11 cellular contexts compared by ENCODE assay signal in the genomic region with DNA sequence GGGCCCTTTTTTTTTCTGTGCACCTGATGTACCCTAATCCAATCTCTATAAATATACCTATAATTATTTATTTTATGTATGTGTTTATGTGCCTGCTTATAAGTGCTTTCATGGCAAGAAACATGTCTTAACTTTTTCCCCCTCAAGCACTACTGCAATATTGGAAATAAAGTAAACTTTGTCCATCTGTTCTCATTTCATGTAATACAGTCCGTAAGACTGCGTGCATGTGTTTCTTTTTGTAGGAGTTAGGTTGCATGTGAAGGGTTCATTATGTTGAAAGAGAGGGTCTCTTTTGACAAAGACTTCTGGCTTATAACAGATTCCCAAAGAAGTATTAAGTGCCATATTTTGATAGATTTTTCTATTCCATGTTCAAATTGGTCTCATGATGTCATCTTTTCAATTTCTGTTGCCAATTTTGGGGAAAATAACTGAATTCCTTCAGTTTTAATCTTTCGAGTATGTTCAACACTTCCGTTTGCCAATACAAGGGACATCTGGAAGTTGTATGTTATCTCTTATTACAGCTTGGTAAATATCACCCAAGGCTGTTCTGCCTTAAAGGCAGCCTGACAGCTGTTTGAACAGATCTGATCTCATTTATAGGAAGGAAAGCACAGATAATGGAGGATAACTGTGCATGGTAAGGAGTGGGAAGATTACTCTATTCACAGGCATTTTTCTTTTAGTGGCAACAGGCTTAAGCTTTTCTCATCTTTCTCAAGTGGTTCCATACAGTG.
"Had no signal": no experiment of that assay in that cellular context is flagged by ENCODE, and none has a peak within 500 bp of the region (broad histone marks: within the 10 kb centered on the region; RNA-seq: fewer than 3 reads in every experiment).

No MANE protein-coding gene starts in this region.

- DNase-seq: activated CD4-positive, alpha-beta memory T cell treated with anti-CD3 and anti-CD28 coated beads for 36 hours; activated naive CD4-positive, alpha-beta T cell; activated T-cell treated with anti-CD3 and anti-CD28 coated beads, Interleukin-2, amount 50 U/mL, for 48 hours; central memory CD4-positive, alpha-beta T cell; effector CD8-positive, alpha-beta T cell; natural killer cell; nucleus accumbens; sigmoid colon; stimulated activated CD4-positive, alpha-beta T cell treated with anti-CD3 and anti-CD28 coated beads, Interleukin-12 subunit alpha, Interleukin-12 subunit beta, amount 100 ng/mL, for 4 hours; stimulated activated CD4-positive, alpha-beta T cell treated with anti-CD3 and anti-CD28 coated beads, Interleukin-2, amount 100 ng/mL, for 48 hours; stimulated activated naive CD8-positive, alpha-beta T cell treated with anti-CD3 and anti-CD28 coated beads, Interleukin-15, Interleukin-2, amounts not matched to agents 100 U/mL and 50 U/mL, for 24 hours had no signal
